Comparison of ENCODE assay signal across 1 cellular context in the genomic region with DNA sequence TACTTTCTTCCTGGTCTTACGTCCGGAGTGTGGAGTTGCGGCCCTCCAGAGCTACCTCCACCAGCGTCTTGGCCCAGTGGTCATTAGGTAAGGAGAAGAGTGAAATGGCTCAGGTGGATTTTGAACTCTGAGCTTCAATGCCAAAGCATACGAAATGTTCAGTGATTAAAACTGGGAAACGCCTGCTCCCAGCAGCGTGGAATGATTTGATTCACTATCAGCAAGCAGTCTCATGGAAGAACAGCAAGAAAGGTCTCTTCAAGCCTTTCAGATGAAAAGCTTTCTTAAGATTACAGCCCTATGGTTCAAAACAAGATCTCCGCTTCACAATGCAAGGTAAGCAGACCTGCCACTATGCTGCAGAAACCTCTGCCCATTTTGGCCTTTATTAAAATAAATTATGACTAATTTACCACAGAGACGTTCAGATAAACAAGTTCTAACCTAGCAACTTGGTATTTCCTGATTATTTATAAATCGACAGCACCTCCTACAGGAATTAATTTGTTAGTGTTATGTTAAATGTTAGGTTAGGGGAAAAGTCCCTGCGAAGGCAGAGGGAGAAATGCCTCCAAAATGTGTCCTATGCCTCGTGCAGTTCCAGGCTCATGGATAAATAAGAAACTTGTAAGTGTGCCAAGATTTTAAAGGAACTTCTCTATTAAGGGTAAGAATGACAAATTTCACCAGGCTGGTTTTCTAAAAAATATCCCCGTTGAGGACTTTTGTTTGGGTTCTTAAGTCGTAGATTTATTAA.
TF ChIP-seq lines count a peak whose summit lies in the region.

No MANE protein-coding gene starts in this region.

TF ChIP-seq in GM12878, 131 proteins besides CTCF, POLR2A, EP300 and RAD21:
- TF ChIP-seq, protein P1, sequence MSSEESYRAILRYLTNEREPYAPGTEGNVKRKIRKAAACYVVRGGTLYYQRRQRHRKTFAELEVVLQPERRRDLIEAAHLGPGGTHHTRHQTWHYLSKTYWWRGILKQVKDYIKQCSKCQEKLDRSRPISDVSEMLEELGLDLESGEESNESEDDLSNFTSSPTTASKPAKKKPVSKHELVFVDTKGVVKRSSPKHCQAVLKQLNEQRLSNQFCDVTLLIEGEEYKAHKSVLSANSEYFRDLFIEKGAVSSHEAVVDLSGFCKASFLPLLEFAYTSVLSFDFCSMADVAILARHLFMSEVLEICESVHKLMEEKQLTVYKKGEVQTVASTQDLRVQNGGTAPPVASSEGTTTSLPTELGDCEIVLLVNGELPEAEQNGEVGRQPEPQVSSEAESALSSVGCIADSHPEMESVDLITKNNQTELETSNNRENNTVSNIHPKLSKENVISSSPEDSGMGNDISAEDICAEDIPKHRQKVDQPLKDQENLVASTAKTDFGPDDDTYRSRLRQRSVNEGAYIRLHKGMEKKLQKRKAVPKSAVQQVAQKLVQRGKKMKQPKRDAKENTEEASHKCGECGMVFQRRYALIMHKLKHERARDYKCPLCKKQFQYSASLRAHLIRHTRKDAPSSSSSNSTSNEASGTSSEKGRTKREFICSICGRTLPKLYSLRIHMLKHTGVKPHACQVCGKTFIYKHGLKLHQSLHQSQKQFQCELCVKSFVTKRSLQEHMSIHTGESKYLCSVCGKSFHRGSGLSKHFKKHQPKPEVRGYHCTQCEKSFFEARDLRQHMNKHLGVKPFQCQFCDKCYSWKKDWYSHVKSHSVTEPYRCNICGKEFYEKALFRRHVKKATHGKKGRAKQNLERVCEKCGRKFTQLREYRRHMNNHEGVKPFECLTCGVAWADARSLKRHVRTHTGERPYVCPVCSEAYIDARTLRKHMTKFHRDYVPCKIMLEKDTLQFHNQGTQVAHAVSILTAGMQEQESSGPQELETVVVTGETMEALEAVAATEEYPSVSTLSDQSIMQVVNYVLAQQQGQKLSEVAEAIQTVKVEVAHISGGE (CRISPR knock-in tag; IDR thresholded peaks at IDR 0.05), result no peak
- no peak for TF ChIP-seq TARDBP (IDR thresholded peaks at IDR 0.05; ENCODE audit: borderline replicate concordance)
- TF ChIP-seq TCF12 (IDR thresholded peaks at IDR 0.05; ENCODE audit: low read depth, low read length), result no peak
- no peak for TF ChIP-seq FOS (IDR thresholded peaks at IDR 0.05; ENCODE audit: borderline replicate concordance, extremely low read depth, insufficient read length)
- TF ChIP-seq RELA (IDR thresholded peaks at IDR 0.05; ENCODE audit: borderline replicate concordance, partially characterized antibody), result no peak
- TF ChIP-seq POLR2AphosphoS5 (IDR thresholded peaks at IDR 0.05; ENCODE audit: low read length), result no peak
- TF ChIP-seq CHD2 (IDR thresholded peaks at IDR 0.05; ENCODE audit: borderline replicate concordance, low read depth, low read length), result no peak
- TF ChIP-seq YBX1 (IDR thresholded peaks at IDR 0.05), result no peak
- no peak for TF ChIP-seq ESRRA (IDR thresholded peaks at IDR 0.05; ENCODE audit: low read length)
- TF ChIP-seq, protein P2, sequence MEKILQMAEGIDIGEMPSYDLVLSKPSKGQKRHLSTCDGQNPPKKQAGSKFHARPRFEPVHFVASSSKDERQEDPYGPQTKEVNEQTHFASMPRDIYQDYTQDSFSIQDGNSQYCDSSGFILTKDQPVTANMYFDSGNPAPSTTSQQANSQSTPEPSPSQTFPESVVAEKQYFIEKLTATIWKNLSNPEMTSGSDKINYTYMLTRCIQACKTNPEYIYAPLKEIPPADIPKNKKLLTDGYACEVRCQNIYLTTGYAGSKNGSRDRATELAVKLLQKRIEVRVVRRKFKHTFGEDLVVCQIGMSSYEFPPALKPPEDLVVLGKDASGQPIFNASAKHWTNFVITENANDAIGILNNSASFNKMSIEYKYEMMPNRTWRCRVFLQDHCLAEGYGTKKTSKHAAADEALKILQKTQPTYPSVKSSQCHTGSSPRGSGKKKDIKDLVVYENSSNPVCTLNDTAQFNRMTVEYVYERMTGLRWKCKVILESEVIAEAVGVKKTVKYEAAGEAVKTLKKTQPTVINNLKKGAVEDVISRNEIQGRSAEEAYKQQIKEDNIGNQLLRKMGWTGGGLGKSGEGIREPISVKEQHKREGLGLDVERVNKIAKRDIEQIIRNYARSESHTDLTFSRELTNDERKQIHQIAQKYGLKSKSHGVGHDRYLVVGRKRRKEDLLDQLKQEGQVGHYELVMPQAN (conservative IDR thresholded peaks at IDR 0.05), result no peak
- TF ChIP-seq, protein P3, sequence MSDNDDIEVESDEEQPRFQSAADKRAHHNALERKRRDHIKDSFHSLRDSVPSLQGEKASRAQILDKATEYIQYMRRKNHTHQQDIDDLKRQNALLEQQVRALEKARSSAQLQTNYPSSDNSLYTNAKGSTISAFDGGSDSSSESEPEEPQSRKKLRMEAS (IDR thresholded peaks at IDR 0.05; ENCODE audit: low read depth, low read length), result no peak
- TF ChIP-seq YY1 (IDR thresholded peaks at IDR 0.05; ENCODE audit: low read depth, low read length), result no peak
- TF ChIP-seq, protein P4, sequence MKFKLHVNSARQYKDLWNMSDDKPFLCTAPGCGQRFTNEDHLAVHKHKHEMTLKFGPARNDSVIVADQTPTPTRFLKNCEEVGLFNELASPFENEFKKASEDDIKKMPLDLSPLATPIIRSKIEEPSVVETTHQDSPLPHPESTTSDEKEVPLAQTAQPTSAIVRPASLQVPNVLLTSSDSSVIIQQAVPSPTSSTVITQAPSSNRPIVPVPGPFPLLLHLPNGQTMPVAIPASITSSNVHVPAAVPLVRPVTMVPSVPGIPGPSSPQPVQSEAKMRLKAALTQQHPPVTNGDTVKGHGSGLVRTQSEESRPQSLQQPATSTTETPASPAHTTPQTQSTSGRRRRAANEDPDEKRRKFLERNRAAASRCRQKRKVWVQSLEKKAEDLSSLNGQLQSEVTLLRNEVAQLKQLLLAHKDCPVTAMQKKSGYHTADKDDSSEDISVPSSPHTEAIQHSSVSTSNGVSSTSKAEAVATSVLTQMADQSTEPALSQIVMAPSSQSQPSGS (IDR thresholded peaks at IDR 0.05; ENCODE audit: low read length), result no peak
- TF ChIP-seq DPF2 (IDR thresholded peaks at IDR 0.05), result no peak
- TF ChIP-seq, protein P5, sequence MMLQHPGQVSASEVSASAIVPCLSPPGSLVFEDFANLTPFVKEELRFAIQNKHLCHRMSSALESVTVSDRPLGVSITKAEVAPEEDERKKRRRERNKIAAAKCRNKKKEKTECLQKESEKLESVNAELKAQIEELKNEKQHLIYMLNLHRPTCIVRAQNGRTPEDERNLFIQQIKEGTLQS (IDR thresholded peaks at IDR 0.05; ENCODE audit: borderline replicate concordance, extremely low read depth, low read depth, low read length), result no peak
